In genomic region chr19:2475702-2476450, GRCh38 we compare ENCODE assay signal across 1 cellular context.
TF ChIP-seq lines count a peak whose summit lies in the region.

TSS of gene GADD45B (plus strand) at chr19:2476127. CDS start at chr19:2476359, 232 bp downstream.

TF ChIP-seq in HepG2, 621 proteins besides CTCF, POLR2A, EP300 and RAD21 (continued from another document and continues in another):
- TF ChIP-seq ETV5 (CRISPR knock-in tag; IDR thresholded peaks at IDR 0.05; ENCODE audit: borderline replicate concordance) = peak; percentile 43; the same call in 1 of the 2 replicates
- TF ChIP-seq ZNF546 (CRISPR knock-in tag; conservative IDR thresholded peaks at IDR 0.05) = no peak; the same call in 1 of the 2 replicates
- TF ChIP-seq, protein P1, sequence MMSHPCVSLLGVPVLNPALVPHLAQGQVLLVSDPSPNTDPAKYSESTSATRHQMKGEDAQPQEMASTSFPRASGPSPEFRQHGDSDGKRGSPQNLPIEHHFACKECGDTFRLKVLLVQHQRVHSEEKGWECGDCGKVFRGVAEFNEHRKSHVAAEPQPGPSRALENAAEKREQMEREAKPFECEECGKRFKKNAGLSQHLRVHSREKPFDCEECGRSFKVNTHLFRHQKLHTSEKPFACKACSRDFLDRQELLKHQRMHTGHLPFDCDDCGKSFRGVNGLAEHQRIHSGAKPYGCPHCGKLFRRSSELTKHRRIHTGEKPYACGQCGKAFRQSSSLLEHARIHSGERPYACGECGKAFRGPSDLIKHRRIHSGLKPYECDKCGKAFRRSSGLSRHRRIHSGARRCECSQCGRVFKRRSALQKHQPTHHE (CRISPR knock-in tag; IDR thresholded peaks at IDR 0.05; ENCODE audit: borderline replicate concordance) = 0 out of 2 replicates have a peak, but pooled peaks have one; percentile 40
- 0 out of 2 replicates have a peak, but pooled peaks have one; percentile 18 for TF ChIP-seq REL (CRISPR knock-in tag; conservative IDR thresholded peaks at IDR 0.05)
- no peak for TF ChIP-seq ZNF784 (CRISPR knock-in tag; IDR thresholded peaks at IDR 0.05; ENCODE audit: borderline replicate concordance)
- no peak for TF ChIP-seq TAF15 (IDR thresholded peaks at IDR 0.05; ENCODE audit: low read depth, low read length, poor library complexity, severe bottlenecking)
- TF ChIP-seq NAIF1 (CRISPR knock-in tag; IDR thresholded peaks at IDR 0.05; ENCODE audit: borderline replicate concordance) = no peak
- no peak for TF ChIP-seq RARG (CRISPR knock-in tag; IDR thresholded peaks at IDR 0.05; ENCODE audit: low read depth)
- no peak for TF ChIP-seq STAT6 (CRISPR knock-in tag; IDR thresholded peaks at IDR 0.05; ENCODE audit: borderline replicate concordance)
- no peak for TF ChIP-seq HOXA7 (CRISPR knock-in tag; IDR thresholded peaks at IDR 0.05)
- TF ChIP-seq, protein P2, sequence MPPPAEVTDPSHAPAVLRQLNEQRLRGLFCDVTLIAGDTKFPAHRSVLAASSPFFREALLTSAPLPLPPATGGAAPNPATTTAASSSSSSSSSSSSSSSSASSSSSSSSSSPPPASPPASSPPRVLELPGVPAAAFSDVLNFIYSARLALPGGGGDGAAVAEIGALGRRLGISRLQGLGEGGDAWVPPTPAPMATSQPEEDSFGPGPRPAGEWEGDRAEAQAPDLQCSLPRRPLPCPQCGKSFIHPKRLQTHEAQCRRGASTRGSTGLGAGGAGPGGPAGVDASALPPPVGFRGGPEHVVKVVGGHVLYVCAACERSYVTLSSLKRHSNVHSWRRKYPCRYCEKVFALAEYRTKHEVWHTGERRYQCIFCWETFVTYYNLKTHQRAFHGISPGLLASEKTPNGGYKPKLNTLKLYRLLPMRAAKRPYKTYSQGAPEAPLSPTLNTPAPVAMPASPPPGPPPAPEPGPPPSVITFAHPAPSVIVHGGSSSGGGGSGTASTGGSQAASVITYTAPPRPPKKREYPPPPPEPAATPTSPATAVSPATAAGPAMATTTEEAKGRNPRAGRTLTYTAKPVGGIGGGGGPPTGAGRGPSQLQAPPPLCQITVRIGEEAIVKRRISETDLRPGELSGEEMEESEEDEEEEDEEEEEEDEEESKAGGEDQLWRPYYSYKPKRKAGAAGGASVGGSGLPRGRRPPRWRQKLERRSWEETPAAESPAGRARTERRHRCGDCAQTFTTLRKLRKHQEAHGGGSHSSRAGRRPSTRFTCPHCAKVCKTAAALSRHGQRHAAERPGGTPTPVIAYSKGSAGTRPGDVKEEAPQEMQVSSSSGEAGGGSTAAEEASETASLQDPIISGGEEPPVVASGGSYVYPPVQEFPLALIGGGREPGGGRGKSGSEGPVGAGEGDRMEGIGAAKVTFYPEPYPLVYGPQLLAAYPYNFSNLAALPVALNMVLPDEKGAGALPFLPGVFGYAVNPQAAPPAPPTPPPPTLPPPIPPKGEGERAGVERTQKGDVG (CRISPR knock-in tag; IDR thresholded peaks at IDR 0.05; ENCODE audit: borderline replicate concordance) = peak; percentile 34; the same call in 1 of the 2 replicates
- peak; percentile 72; the same call in 1 of the 2 replicates for TF ChIP-seq NFKBIZ (CRISPR knock-in tag; IDR thresholded peaks at IDR 0.05)
- no peak for TF ChIP-seq IRF1 (CRISPR knock-in tag; IDR thresholded peaks at IDR 0.05; ENCODE audit: low read depth)
- TF ChIP-seq HNF1B (CRISPR knock-in tag; IDR thresholded peaks at IDR 0.05) = peak; percentile 67
- TF ChIP-seq, protein P3, sequence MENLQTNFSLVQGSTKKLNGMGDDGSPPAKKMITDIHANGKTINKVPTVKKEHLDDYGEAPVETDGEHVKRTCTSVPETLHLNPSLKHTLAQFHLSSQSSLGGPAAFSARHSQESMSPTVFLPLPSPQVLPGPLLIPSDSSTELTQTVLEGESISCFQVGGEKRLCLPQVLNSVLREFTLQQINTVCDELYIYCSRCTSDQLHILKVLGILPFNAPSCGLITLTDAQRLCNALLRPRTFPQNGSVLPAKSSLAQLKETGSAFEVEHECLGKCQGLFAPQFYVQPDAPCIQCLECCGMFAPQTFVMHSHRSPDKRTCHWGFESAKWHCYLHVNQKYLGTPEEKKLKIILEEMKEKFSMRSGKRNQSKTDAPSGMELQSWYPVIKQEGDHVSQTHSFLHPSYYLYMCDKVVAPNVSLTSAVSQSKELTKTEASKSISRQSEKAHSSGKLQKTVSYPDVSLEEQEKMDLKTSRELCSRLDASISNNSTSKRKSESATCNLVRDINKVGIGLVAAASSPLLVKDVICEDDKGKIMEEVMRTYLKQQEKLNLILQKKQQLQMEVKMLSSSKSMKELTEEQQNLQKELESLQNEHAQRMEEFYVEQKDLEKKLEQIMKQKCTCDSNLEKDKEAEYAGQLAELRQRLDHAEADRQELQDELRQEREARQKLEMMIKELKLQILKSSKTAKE (CRISPR knock-in tag; IDR thresholded peaks at IDR 0.05; ENCODE audit: borderline replicate concordance) = 0 out of 2 replicates have a peak, but pooled peaks have one; percentile 21
- TF ChIP-seq, protein P4, sequence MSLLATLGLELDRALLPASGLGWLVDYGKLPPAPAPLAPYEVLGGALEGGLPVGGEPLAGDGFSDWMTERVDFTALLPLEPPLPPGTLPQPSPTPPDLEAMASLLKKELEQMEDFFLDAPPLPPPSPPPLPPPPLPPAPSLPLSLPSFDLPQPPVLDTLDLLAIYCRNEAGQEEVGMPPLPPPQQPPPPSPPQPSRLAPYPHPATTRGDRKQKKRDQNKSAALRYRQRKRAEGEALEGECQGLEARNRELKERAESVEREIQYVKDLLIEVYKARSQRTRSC (CRISPR knock-in tag; IDR thresholded peaks at IDR 0.05; ENCODE audit: low read depth) = no peak
- TF ChIP-seq MTA1 (CRISPR knock-in tag; IDR thresholded peaks at IDR 0.05; ENCODE audit: borderline replicate concordance) = no peak
- 0 out of 2 replicates have a peak, but pooled peaks have one; percentile 30 for TF ChIP-seq ZNF558 (CRISPR knock-in tag; IDR thresholded peaks at IDR 0.05; ENCODE audit: borderline replicate concordance)
- peak; percentile 67 for TF ChIP-seq PHF21A (CRISPR knock-in tag; IDR thresholded peaks at IDR 0.05)
- no peak; the same call in 1 of the 2 replicates for TF ChIP-seq FOSL1 (CRISPR knock-in tag; IDR thresholded peaks at IDR 0.05; ENCODE audit: borderline replicate concordance)
- TF ChIP-seq ZNF800 (CRISPR knock-in tag; IDR thresholded peaks at IDR 0.05) = peak; percentile 74
- TF ChIP-seq RBM39 (IDR thresholded peaks at IDR 0.05; ENCODE audit: low read depth, low read length, poor library complexity, severe bottlenecking) = peak; percentile 52
- no peak for TF ChIP-seq KLF13 (CRISPR knock-in tag; IDR thresholded peaks at IDR 0.05)
- TF ChIP-seq EHMT2 (IDR thresholded peaks at IDR 0.05; ENCODE audit: borderline replicate concordance, low read depth, low read length) = no peak
- TF ChIP-seq, protein P5, sequence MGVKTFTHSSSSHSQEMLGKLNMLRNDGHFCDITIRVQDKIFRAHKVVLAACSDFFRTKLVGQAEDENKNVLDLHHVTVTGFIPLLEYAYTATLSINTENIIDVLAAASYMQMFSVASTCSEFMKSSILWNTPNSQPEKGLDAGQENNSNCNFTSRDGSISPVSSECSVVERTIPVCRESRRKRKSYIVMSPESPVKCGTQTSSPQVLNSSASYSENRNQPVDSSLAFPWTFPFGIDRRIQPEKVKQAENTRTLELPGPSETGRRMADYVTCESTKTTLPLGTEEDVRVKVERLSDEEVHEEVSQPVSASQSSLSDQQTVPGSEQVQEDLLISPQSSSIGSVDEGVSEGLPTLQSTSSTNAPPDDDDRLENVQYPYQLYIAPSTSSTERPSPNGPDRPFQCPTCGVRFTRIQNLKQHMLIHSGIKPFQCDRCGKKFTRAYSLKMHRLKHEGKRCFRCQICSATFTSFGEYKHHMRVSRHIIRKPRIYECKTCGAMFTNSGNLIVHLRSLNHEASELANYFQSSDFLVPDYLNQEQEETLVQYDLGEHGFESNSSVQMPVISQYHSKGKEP (CRISPR knock-in tag; IDR thresholded peaks at IDR 0.05) = no peak
- peak; percentile 20; the same call in 1 of the 2 replicates for TF ChIP-seq SPEN (CRISPR knock-in tag; IDR thresholded peaks at IDR 0.05; ENCODE audit: low read depth)
- TF ChIP-seq HNF4A (CRISPR knock-in tag; IDR thresholded peaks at IDR 0.05) = no peak
- TF ChIP-seq MED8 (CRISPR knock-in tag; IDR thresholded peaks at IDR 0.05; ENCODE audit: insufficient replicate concordance) = peak; percentile 56
- peak; percentile 16; the same call in 1 of the 2 replicates for TF ChIP-seq RAD51 (IDR thresholded peaks at IDR 0.05; ENCODE audit: borderline replicate concordance)
- TF ChIP-seq ZFP36L2 (CRISPR knock-in tag; IDR thresholded peaks at IDR 0.05) = peak; percentile 59; the same call in 1 of the 2 replicates
- TF ChIP-seq ZNF432 (CRISPR knock-in tag; IDR thresholded peaks at IDR 0.05; ENCODE audit: borderline replicate concordance) = no peak
- TF ChIP-seq ZNF780A (CRISPR knock-in tag; IDR thresholded peaks at IDR 0.05) = no peak
- no peak for TF ChIP-seq ZNF761 (CRISPR knock-in tag; conservative IDR thresholded peaks at IDR 0.05)
- TF ChIP-seq ZBED4 (CRISPR knock-in tag; IDR thresholded peaks at IDR 0.05; ENCODE audit: borderline replicate concordance) = peak; percentile 89
- peak; percentile 83 for TF ChIP-seq SAP130 (CRISPR knock-in tag; IDR thresholded peaks at IDR 0.05; ENCODE audit: low read depth)
- TF ChIP-seq ISX (CRISPR knock-in tag; conservative IDR thresholded peaks at IDR 0.05) = no peak
